Comparison of ENCODE assay signal across 17 cellular contexts in the genomic region with DNA sequence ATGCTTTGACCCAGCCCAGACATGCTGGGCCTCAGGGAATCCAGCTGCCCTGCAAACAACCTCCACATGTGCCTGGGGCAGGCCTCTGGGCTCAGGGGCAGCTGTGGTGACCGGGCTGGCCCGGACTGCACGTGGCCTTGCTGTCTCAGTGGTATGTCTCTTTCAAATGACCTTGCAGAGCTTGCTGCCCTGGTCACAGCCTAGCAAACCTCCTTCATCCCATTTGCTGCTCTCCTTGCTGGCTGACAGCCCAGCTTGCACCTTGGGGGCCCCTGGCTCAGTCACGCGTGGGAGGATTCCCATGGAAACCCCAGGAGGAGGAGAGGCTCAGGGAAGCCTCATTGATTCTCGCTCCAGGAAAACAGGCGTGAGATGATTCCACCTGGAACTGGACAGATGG. TPM values are rescaled to one million over a fixed set of nuclear protein-coding genes. Genes with fewer than 3 reads are reported as not detected.
A peak's percentile ranks its signal among the peaks of the same experiment; 100 is the strongest.
DNase-seq lines count a peak whose midpoint lies in the region; TF ChIP-seq lines count a peak whose summit lies in the region.
"Had no signal": no experiment of that assay in that cellular context is flagged by ENCODE, and none has a peak within 500 bp of the region (broad histone marks: within the 10 kb centered on the region; RNA-seq: fewer than 3 reads in every experiment).

No MANE protein-coding gene starts in this region.

- H3K36me3 Mint-ChIP-seq in progenitor cell of endocrine pancreas (ENCODE audit: insufficient read depth) = no peaks in the 10 kb centered on the region

- no peak overlapping the region for H3K27ac ChIP-seq in thyroid gland
- H3K27ac ChIP-seq: A549, epithelial cell of prostate had no signal

- no peaks in the 10 kb centered on the region for H3K9me3 Mint-ChIP-seq in progenitor cell of endocrine pancreas (ENCODE audit: low read depth)
- H3K9me3 Mint-ChIP-seq: CD4-positive, alpha-beta T cell had no signal

- peaks cover 12% of the 10 kb centered on the region for H3K4me1 Mint-ChIP-seq in progenitor cell of endocrine pancreas (ENCODE audit: low read depth)

- TF ChIP-seq POLR2A in thyroid gland (IDR thresholded peaks at IDR 0.05) = no peak

- H3K27ac Mint-ChIP-seq in progenitor cell of endocrine pancreas = no peak overlapping the region
- H3K27ac Mint-ChIP-seq: CD4-positive, alpha-beta T cell had no signal

- H3K9me3 ChIP-seq in thyroid gland = no peaks in the 10 kb centered on the region
- H3K9me3 ChIP-seq: A549 had no signal

- WGBS in thyroid gland, 2 donors = 34 to 41% methylated on average over 7 of the region's 7 CpGs

- no peak overlapping the region for H3K4me3 ChIP-seq in thyroid gland (replicated peaks in 1 of 3)
- H3K4me3 ChIP-seq: A549 had no signal

- no peak overlapping the region for H3K4me3 Mint-ChIP-seq in progenitor cell of endocrine pancreas (ENCODE audit: low read depth)
- H3K4me3 Mint-ChIP-seq: CD4-positive, alpha-beta T cell had no signal

- TF ChIP-seq CTCF in thyroid gland (IDR thresholded peaks at IDR 0.05) (no peak), progenitor cell of endocrine pancreas (IDR thresholded peaks at IDR 0.05; ENCODE audit: unreplicated experiment) (no peak)

- peak in 2 of 3 experiments; percentile 20 to 31 for DNase-seq in NCI-H1417 (lab: John Stamatoyannopoulos, UW)
- DNase-seq in NCI-H1417 treated with DMSO at 0.1 percent for 48 hours (lab: John Stamatoyannopoulos, UW) = no peak
- DNase-seq in NCI-H82 (lab: John Stamatoyannopoulos, UW) = peak; percentile 92
- peak; percentile 9 for DNase-seq in kidney tubule cell (ENCODE audit: low spot score)
- DNase-seq in thyroid gland = peak; percentile 78
- DNase-seq in HCEC 1CT = no peak
- DNase-seq in progenitor cell of endocrine pancreas (ENCODE audit: low spot score, unreplicated experiment) = no peak
- DNase-seq in effector CD4-positive, alpha-beta T cell = no peak
- DNase-seq: CD4-positive, alpha-beta T cell; cerebellar nuclear complex; GF-D8; islet precursor cell; midbrain; substantia nigra had no signal

- peaks cover 17% of the 10 kb centered on the region for H3K27me3 Mint-ChIP-seq in progenitor cell of endocrine pancreas

- peaks cover 5 to 8% of the 10 kb centered on the region in 2 donors for H3K4me1 ChIP-seq in thyroid gland

- intact Hi-C loops in thyroid gland (cut with DNase I) = no loop called here

- peaks cover 5% of the 10 kb centered on the region for H3K27me3 ChIP-seq in thyroid gland

- H3K36me3 ChIP-seq in thyroid gland = no peaks in the 10 kb centered on the region

RNA-seq across cellular contexts. Expression of gene SPSB4, which starts 5.6 kb away (rescaled TPM):
- total RNA-seq in thyroid gland (1 to 10 TPM in 1 of 4 donors, not detected in 3; 1.2 TPM), progenitor cell of endocrine pancreas (9.5 and 12.7 TPM in 2 replicates)
- total RNA-seq: CD4-positive, alpha-beta T cell; glomerular endothelial cell had no signal

Comparison
In these comparisons a context has a peak if more than half of its experiments do, and no peak if none do; other contexts are left out.
1. DNase-seq: peak in NCI-H1417 (2 of 3), NCI-H82 (single experiment), kidney tubule cell (single experiment) and thyroid gland (2 of 2); none in NCI-H1417 treated with DMSO at 0.1 percent for 48 hours (single experiment), HCEC 1CT (single experiment), progenitor cell of endocrine pancreas (single experiment) and effector CD4-positive, alpha-beta T cell (single experiment).